9 cellular contexts compared by ENCODE assay signal in genomic region chr1:47850451-47850850, GRCh38.
"Had no signal": no experiment of that assay in that cellular context is flagged by ENCODE, and none has a peak within 500 bp of the region (broad histone marks: within the 10 kb centered on the region; RNA-seq: fewer than 3 reads in every experiment).

No MANE protein-coding gene starts in this region.

- DNase-seq: GM23248, GOT3, H7, HFFc6, IMR-90 had no signal

- H3K27ac ChIP-seq: GM23248, HL-60 had no signal

- H3K9ac ChIP-seq: GM23248 had no signal

- FAIRE-seq: K562 had no signal

- H3K4me1 ChIP-seq: HAP-1 had no signal

- H3K36me3 ChIP-seq: HAP-1 had no signal

- H3K9me3 ChIP-seq: HAP-1 had no signal

- H2AFZ ChIP-seq: GM23248 had no signal

- H3K4me3 ChIP-seq: GM23248, HAP-1, K562 had no signal

- H3K4me3 Mint-ChIP-seq: HFFc6 had no signal

- H3K27ac Mint-ChIP-seq: HFFc6 had no signal

- ATAC-seq: HCT116, K562 had no signal
